Comparison of ENCODE assay signal across 7 cellular contexts in the genomic region with DNA sequence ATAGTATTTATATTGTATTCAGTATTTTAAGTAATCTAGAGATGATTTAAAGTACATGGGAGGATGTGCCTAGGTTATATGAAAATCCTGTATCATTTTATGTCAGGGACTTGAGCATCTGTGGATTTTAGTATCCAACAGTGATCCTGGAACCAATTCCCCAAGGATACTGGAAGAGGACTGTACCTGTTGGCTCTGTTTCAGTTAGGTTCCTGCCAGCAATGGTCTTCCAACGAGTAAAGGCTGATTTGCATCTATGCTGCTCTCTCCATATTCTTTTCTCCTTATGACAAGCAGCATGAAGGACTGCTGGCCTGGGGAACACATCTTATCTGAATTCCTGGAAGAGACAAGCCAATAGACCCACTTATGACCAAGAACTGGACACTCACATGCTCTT. TPM values are rescaled to one million over a fixed set of nuclear protein-coding genes. Genes with fewer than 3 reads are reported as not detected.
"Had no signal": no experiment of that assay in that cellular context is flagged by ENCODE, and none has a peak within 500 bp of the region (broad histone marks: within the 10 kb centered on the region; RNA-seq: fewer than 3 reads in every experiment).

No MANE protein-coding gene starts in this region.

- H3K27ac ChIP-seq: GM23248, HL-60 had no signal

- DNase-seq: GM23248, H9, HCEC 1CT, KBM-7 had no signal

- H3K4me3 Mint-ChIP-seq: H9, IgD-negative memory B cell had no signal

- H3K9ac ChIP-seq: GM23248 had no signal

- H2AFZ ChIP-seq: GM23248 had no signal

- H3K4me1 Mint-ChIP-seq: H9, IgD-negative memory B cell had no signal

- H3K4me3 ChIP-seq: GM23248 had no signal

- H3K27ac Mint-ChIP-seq: H9, IgD-negative memory B cell had no signal

- H3K36me3 Mint-ChIP-seq: IgD-negative memory B cell had no signal

- ATAC-seq: HepG2 had no signal

RNA-seq across cellular contexts. Expression of a gene that starts 34.9 kb away (rescaled TPM):
- total RNA-seq: H9 had no signal
- polyA plus RNA-seq: GM23248, IgD-negative memory B cell had no signal
